Comparison of ENCODE assay signal across 10 cellular contexts in the genomic region with DNA sequence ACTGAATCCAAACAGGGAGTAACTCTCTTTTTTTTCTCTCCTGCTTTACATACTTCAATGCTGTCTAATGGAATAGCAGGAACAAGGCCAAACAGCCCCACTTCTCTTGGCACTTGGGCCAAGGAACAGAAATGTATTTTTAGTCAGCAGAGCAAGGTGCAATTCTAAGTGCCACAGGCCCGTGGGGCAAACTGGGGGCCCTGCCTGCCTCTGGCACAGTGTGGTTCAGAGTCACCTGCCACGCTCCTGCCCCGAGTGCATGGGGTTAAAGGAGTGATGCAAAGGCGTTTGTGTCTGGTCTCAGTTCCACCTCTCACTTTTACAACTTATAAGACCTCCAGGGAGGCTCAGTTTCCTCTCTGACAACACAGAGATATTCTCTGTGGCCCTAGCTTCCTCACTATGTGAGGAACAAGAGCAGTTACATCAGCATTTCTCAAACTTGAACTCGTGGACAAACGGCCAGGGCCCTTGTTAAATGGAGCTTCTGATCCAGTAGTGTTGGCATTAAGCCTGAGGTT. TPM values are rescaled to one million over a fixed set of nuclear protein-coding genes. Genes with fewer than 3 reads are reported as not detected.
DNase-seq lines count a peak whose midpoint lies in the region; ATAC-seq and TF ChIP-seq lines count a peak whose summit lies in the region.
"Had no signal": no experiment of that assay in that cellular context is flagged by ENCODE, and none has a peak within 500 bp of the region (broad histone marks: within the 10 kb centered on the region; RNA-seq: fewer than 3 reads in every experiment).

No MANE protein-coding gene starts in this region.

- no peaks in the 10 kb centered on the region for H3K9me3 Mint-ChIP-seq in nephron
- H3K9me3 Mint-ChIP-seq in activated T-cell treated with anti-CD3 and anti-CD28 coated beads, Interleukin-2, amount 50 U/mL, for 24 hours = no peaks in the 10 kb centered on the region
- no peaks in the 10 kb centered on the region for H3K9me3 Mint-ChIP-seq in naive thymus-derived CD8-positive, alpha-beta T cell

- ATAC-seq in HG02870 (IDR thresholded peaks at IDR 0.05; ENCODE audit: unreplicated experiment) = peak; percentile 77
- no peak for ATAC-seq in naive thymus-derived CD8-positive, alpha-beta T cell

- H3K27me3 ChIP-seq in ascending aorta = no peaks in the 10 kb centered on the region

- H3K4me3 ChIP-seq in GM12865 (ENCODE audit: low read depth, low read length) = no peak overlapping the region
- H3K4me3 ChIP-seq in ascending aorta = no peak overlapping the region

- H3K27ac ChIP-seq in ascending aorta = peak overlapping the region; percentile 79 to 84

- POLR2A ChIA-PET in naive thymus-derived CD8-positive, alpha-beta T cell (lab: Charles Lee) = no interaction called here

- intact Hi-C loops in ascending aorta (cut with DNase I) = no loop called here

- peaks cover 9% of the 10 kb centered on the region for H3K36me3 Mint-ChIP-seq in nephron (ENCODE audit: low read depth)
- peaks cover 81% of the 10 kb centered on the region for H3K36me3 Mint-ChIP-seq in activated T-cell treated with anti-CD3 and anti-CD28 coated beads, Interleukin-2, amount 50 U/mL, for 24 hours (ENCODE audit: low read depth)
- peaks cover 0 to 23% (median 0%) of the 10 kb centered on the region in 3 donors for H3K36me3 Mint-ChIP-seq in naive thymus-derived CD8-positive, alpha-beta T cell

- peaks cover 85% of the 10 kb centered on the region for H3K4me1 Mint-ChIP-seq in nephron
- H3K4me1 Mint-ChIP-seq in activated T-cell treated with anti-CD3 and anti-CD28 coated beads, Interleukin-2, amount 50 U/mL, for 24 hours (ENCODE audit: low read depth) = peaks cover 9% of the 10 kb centered on the region
- H3K4me1 Mint-ChIP-seq in naive thymus-derived CD8-positive, alpha-beta T cell = peaks cover 0 to 7% (median 2%) of the 10 kb centered on the region in 4 donors

- peak; percentile 51 for DNase-seq in GM12865 (ENCODE audit: low read depth)
- peak in 1 of 2 donors; percentile 73 for DNase-seq in ascending aorta (ENCODE audit: low spot score in 2 of 2)
- DNase-seq in NCI-H345 treated with DMSO at 0.1 percent for 48 hours (lab: John Stamatoyannopoulos, UW; ENCODE audit: unreplicated experiment) = no peak
- DNase-seq in activated T-cell treated with anti-CD3 and anti-CD28 coated beads, Interleukin-2, amount 50 U/mL, for 24 hours = no peak
- DNase-seq in DMS 273 (lab: John Stamatoyannopoulos, UW; ENCODE audit: unreplicated experiment) = no peak
- no peak for DNase-seq in naive thymus-derived CD8-positive, alpha-beta T cell
- DNase-seq: activated gamma-delta T cell, NCI-H1930 had no signal

- H3K36me3 ChIP-seq in ascending aorta = no peaks in the 10 kb centered on the region

- H3K9me3 ChIP-seq in ascending aorta = no peaks in the 10 kb centered on the region

- H3K4me3 Mint-ChIP-seq in nephron = no peak overlapping the region
- no peak overlapping the region for H3K4me3 Mint-ChIP-seq in activated T-cell treated with anti-CD3 and anti-CD28 coated beads, Interleukin-2, amount 50 U/mL, for 24 hours
- no peak overlapping the region for H3K4me3 Mint-ChIP-seq in naive thymus-derived CD8-positive, alpha-beta T cell

- peak overlapping the region in 2 of 3 experiments; percentile 89 to 96 for H3K27ac Mint-ChIP-seq in nephron
- no peak overlapping the region for H3K27ac Mint-ChIP-seq in activated T-cell treated with anti-CD3 and anti-CD28 coated beads, Interleukin-2, amount 50 U/mL, for 24 hours
- H3K27ac Mint-ChIP-seq in naive thymus-derived CD8-positive, alpha-beta T cell = no peak overlapping the region

- peaks cover 6% of the 10 kb centered on the region for H3K27me3 Mint-ChIP-seq in nephron (ENCODE audit: low read depth)
- no peaks in the 10 kb centered on the region for H3K27me3 Mint-ChIP-seq in activated T-cell treated with anti-CD3 and anti-CD28 coated beads, Interleukin-2, amount 50 U/mL, for 24 hours
- no peaks in the 10 kb centered on the region for H3K27me3 Mint-ChIP-seq in naive thymus-derived CD8-positive, alpha-beta T cell

- TF ChIP-seq CTCF in GM12865 (IDR thresholded peaks at IDR 0.05; ENCODE audit: insufficient read depth, low read depth, low read length, missing control alignments) (no peak), ascending aorta (IDR thresholded peaks at IDR 0.05) (no peak), nephron (IDR thresholded peaks at IDR 0.05; ENCODE audit: unreplicated experiment in 3 of 3) (no peak)

- peaks cover 33 to 66% of the 10 kb centered on the region in 2 donors for H3K4me1 ChIP-seq in ascending aorta

RNA-seq across cellular contexts. Expression of a gene that starts 51.4 kb away (rescaled TPM):
- 62.3 TPM for total RNA-seq in ascending aorta
- total RNA-seq in naive thymus-derived CD8-positive, alpha-beta T cell = 10 to 100 TPM; 11.1 to 11.7 TPM
- 10 to 100 TPM in 1 of 3 donors, 1 to 10 TPM in 2; 4.9 to 13.0 (median 6.6) TPM for polyA plus RNA-seq in naive thymus-derived CD8-positive, alpha-beta T cell

Comparison
In these comparisons a context has a peak if more than half of its experiments do, and no peak if none do; other contexts are left out.
1. H3K27ac Mint-ChIP-seq: peak in nephron (2 of 3); none in activated T-cell treated with anti-CD3 and anti-CD28 coated beads, Interleukin-2, amount 50 U/mL, for 24 hours (single experiment) and naive thymus-derived CD8-positive, alpha-beta T cell (0 of 10).